1 cellular context compared by ENCODE assay signal in the genomic region with DNA sequence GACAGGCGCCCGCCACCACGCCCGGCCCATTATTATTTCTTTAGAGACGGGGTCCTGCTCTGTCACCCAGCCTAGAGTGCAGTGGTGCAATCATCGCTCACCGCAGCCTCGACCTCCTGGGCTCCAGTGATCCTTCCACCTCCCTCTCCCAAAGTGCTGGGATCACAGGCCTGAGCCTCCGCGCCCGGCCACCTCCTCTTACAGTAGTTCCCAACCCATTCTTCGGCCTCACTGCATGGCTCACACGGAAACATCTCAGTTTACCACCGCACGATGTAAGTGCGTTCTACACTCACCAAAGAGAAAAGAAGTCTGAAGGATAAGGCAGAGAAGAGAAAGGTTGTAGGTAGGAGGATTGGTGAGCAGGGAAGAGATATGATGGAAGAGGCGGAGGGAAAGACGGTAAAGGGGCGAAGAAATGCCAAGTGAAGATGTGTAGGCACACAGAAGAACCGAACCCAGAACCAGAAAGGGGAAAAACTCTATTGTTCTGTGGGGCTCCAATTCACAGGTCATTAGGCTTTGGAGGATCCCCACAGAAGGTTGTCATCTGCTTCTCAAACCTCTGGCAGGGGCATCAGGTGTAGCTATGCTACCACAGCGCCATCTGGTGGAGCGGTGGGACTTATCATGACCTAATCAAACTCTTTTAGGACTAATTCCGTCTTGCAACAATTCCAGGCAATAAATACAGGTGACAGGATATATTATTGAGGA.
TF ChIP-seq lines count a peak whose summit lies in the region.

No MANE protein-coding gene starts in this region.

TF ChIP-seq in SK-N-SH, 30 proteins besides CTCF, POLR2A, EP300 and RAD21 (continued from another document):
- TF ChIP-seq, protein P1, sequence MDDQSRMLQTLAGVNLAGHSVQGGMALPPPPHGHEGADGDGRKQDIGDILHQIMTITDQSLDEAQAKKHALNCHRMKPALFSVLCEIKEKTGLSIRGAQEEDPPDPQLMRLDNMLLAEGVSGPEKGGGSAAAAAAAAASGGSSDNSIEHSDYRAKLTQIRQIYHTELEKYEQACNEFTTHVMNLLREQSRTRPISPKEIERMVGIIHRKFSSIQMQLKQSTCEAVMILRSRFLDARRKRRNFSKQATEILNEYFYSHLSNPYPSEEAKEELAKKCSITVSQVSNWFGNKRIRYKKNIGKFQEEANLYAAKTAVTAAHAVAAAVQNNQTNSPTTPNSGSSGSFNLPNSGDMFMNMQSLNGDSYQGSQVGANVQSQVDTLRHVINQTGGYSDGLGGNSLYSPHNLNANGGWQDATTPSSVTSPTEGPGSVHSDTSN (IDR thresholded peaks at IDR 0.05), result peak; percentile 52; the same call in 1 of the 2 replicates
- TF ChIP-seq TAF1 (IDR thresholded peaks at IDR 0.05; ENCODE audit: borderline replicate concordance, low read depth, low read length), result no peak
- TF ChIP-seq FOXJ3 (CRISPR knock-in tag; IDR thresholded peaks at IDR 0.05), result no peak
- 0 out of 2 replicates have a peak, but pooled peaks have one; percentile 24 for TF ChIP-seq GATA2 (CRISPR knock-in tag; IDR thresholded peaks at IDR 0.05)
- no peak for TF ChIP-seq JUND (IDR thresholded peaks at IDR 0.05)
- no peak for TF ChIP-seq YY1 (IDR thresholded peaks at IDR 0.05; ENCODE audit: low read depth)
- no peak for TF ChIP-seq SIN3A (IDR thresholded peaks at IDR 0.05; ENCODE audit: borderline replicate concordance, low read depth, low read length)
- no peak for TF ChIP-seq RXRA (IDR thresholded peaks at IDR 0.05; ENCODE audit: borderline replicate concordance, low read depth)
TF ChIP-seq in SK-N-SH: peak in this region for 6.
